ENCODE assay signal across 1 cellular context in genomic region chr15:60478633-60479360, GRCh38.
TF ChIP-seq lines count a peak whose summit lies in the region.

Gene ICE2, minus strand, starts transcription at chr15:60479142. Its CDS starts 1,165 bp downstream, at chr15:60477977.

TF ChIP-seq in K562, 482 proteins besides CTCF, POLR2A, EP300 and RAD21 (continued from another document):
- TF ChIP-seq PHF21A (IDR thresholded peaks at IDR 0.05; ENCODE audit: borderline replicate concordance, low read depth) (no peak), CEBPB (tag; IDR thresholded peaks at IDR 0.05) (no peak), ZNF354B (CRISPR knock-in tag; IDR thresholded peaks at IDR 0.05) (no peak), ZNF707 (CRISPR knock-in tag; conservative IDR thresholded peaks at IDR 0.05) (no peak), LARP7 (IDR thresholded peaks at IDR 0.05) (0 out of 2 replicates have a peak, but pooled peaks have one; percentile 74)
